Comparison of ENCODE assay signal across 14 cellular contexts in genomic region chr16:64989050-64989449, GRCh38.
DNase-seq lines count a peak whose midpoint lies in the region; TF ChIP-seq lines count a peak whose summit lies in the region.
"Had no signal": no experiment of that assay in that cellular context is flagged by ENCODE, and none has a peak within 500 bp of the region (broad histone marks: within the 10 kb centered on the region; RNA-seq: fewer than 3 reads in every experiment).

No MANE protein-coding gene starts in this region.

- peak overlapping the region in 7 of 11 experiments; percentile 7 to 67 (median 62); a peak in 11 of 22 replicates for H3K4me2 ChIP-seq in BLaER1 treated with 17β-estradiol and CSF1 and Interleukin-3, amounts not matched to agents 10 nM and 100 nM
- no peak overlapping the region for H3K4me2 ChIP-seq in smooth muscle cell
- H3K4me2 ChIP-seq: A549 had no signal

- H3K9me3 Mint-ChIP-seq in nephron progenitor cell (no peaks in the 10 kb centered on the region), endodermal cell (no peaks in the 10 kb centered on the region)

- H3K36me3 Mint-ChIP-seq in nephron progenitor cell (ENCODE audit: low read depth) (peaks cover 69% of the 10 kb centered on the region), endodermal cell (ENCODE audit: low read depth) (no peaks in the 10 kb centered on the region)
- H3K36me3 Mint-ChIP-seq: CD8-positive, alpha-beta T cell; IgD-negative memory B cell had no signal

- peaks cover 3% of the 10 kb centered on the region for H3K4me1 Mint-ChIP-seq in nephron progenitor cell
- peaks cover 6% of the 10 kb centered on the region for H3K4me1 Mint-ChIP-seq in endodermal cell
- H3K4me1 Mint-ChIP-seq: IgD-negative memory B cell had no signal

- peaks cover 0 to 7% (median 0%) of the 10 kb centered on the region in 11 experiments; a peak in 4 of 22 replicates for H3K9me3 ChIP-seq in BLaER1 treated with 17β-estradiol and CSF1 and Interleukin-3, amounts not matched to agents 10 nM and 100 nM (replicated peaks in 1 of 11)
- H3K9me3 ChIP-seq in SK-N-MC (ENCODE audit: low read depth, low read length) = no peaks in the 10 kb centered on the region
- H3K9me3 ChIP-seq in smooth muscle cell (replicated peaks; ENCODE audit: low read depth) = no peaks in the 10 kb centered on the region
- no peaks in the 10 kb centered on the region for H3K9me3 ChIP-seq in endodermal cell (ENCODE audit: control insufficient read depth, low read length)
- H3K9me3 ChIP-seq: A549, HAP-1 had no signal

- no peaks in the 10 kb centered on the region for H3K36me3 ChIP-seq in BLaER1 treated with 17β-estradiol and CSF1 and Interleukin-3, amounts not matched to agents 10 nM and 100 nM
- H3K36me3 ChIP-seq in SK-N-MC (ENCODE audit: insufficient read depth, low read length) = peaks cover 99% of the 10 kb centered on the region
- peaks cover 32% of the 10 kb centered on the region for H3K36me3 ChIP-seq in smooth muscle cell (ENCODE audit: low read depth)
- no peaks in the 10 kb centered on the region for H3K36me3 ChIP-seq in endodermal cell (ENCODE audit: control insufficient read depth, insufficient read depth, low read length)
- H3K36me3 ChIP-seq: HAP-1 had no signal

- peaks cover 0 to 48% (median 24%) of the 10 kb centered on the region in 10 experiments; a peak in 16 of 20 replicates for H3K4me1 ChIP-seq in BLaER1 treated with 17β-estradiol and CSF1 and Interleukin-3, amounts not matched to agents 10 nM and 100 nM
- H3K4me1 ChIP-seq in smooth muscle cell (ENCODE audit: low read depth) (peaks cover 3% of the 10 kb centered on the region), endodermal cell (ENCODE audit: control insufficient read depth, insufficient read depth, low read length) (no peaks in the 10 kb centered on the region)
- H3K4me1 ChIP-seq: A549, HAP-1 had no signal

- no peak overlapping the region for H3K9ac ChIP-seq in BLaER1 treated with 17β-estradiol and CSF1 and Interleukin-3, amounts not matched to agents 10 nM and 100 nM
- no peak overlapping the region for H3K9ac ChIP-seq in SK-N-MC (ENCODE audit: insufficient read length)
- no peak overlapping the region for H3K9ac ChIP-seq in smooth muscle cell (ENCODE audit: low read depth)
- H3K9ac ChIP-seq in endodermal cell (ENCODE audit: extremely low read depth, low read length, poor library complexity, severe bottlenecking) = no peak overlapping the region

- H3K27ac ChIP-seq in BLaER1 treated with 17β-estradiol and CSF1 and Interleukin-3, amounts not matched to agents 10 nM and 100 nM = no peak overlapping the region
- H3K27ac ChIP-seq in SK-N-MC (0 out of 2 replicates have a peak overlapping the region, but pooled peaks have one; percentile 9), smooth muscle cell (ENCODE audit: low read depth) (peak overlapping the region; percentile 65), endodermal cell (ENCODE audit: low read depth, low read length) (no peak overlapping the region)
- H3K27ac ChIP-seq: A549 had no signal

- H3K27me3 ChIP-seq in BLaER1 treated with 17β-estradiol and CSF1 and Interleukin-3, amounts not matched to agents 10 nM and 100 nM = no peaks in the 10 kb centered on the region
- no peaks in the 10 kb centered on the region for H3K27me3 ChIP-seq in smooth muscle cell (ENCODE audit: low read depth)
- no peaks in the 10 kb centered on the region for H3K27me3 ChIP-seq in endodermal cell (ENCODE audit: control insufficient read depth, insufficient read depth, low read length, poor library complexity, severe bottlenecking)

- H4K20me1 ChIP-seq in BLaER1 treated with 17β-estradiol and CSF1 and Interleukin-3, amounts not matched to agents 10 nM and 100 nM = no peaks in the 10 kb centered on the region
- peaks cover 99% of the 10 kb centered on the region for H4K20me1 ChIP-seq in smooth muscle cell (ENCODE audit: low read depth)

- H3K27me3 Mint-ChIP-seq in nephron progenitor cell (ENCODE audit: low read depth, poor library complexity) (no peaks in the 10 kb centered on the region), endodermal cell (ENCODE audit: insufficient read depth) (no peaks in the 10 kb centered on the region)
- H3K27me3 Mint-ChIP-seq: IgD-negative memory B cell had no signal

- no peak overlapping the region for H2AFZ ChIP-seq in smooth muscle cell (ENCODE audit: low read depth)

- peaks cover 90% of the 10 kb centered on the region for H3F3A ChIP-seq in smooth muscle cell (ENCODE audit: low read depth)

- H3K27ac Mint-ChIP-seq in nephron progenitor cell = peak overlapping the region; percentile 16
- no peak overlapping the region for H3K27ac Mint-ChIP-seq in endodermal cell
- H3K27ac Mint-ChIP-seq: CD8-positive, alpha-beta T cell; IgD-negative memory B cell had no signal

- DNase-seq in SK-N-MC (ENCODE audit: low read depth, low spot score) (no peak), nephron progenitor cell (no peak), smooth muscle cell (lab: John Stamatoyannopoulos, UW; ENCODE audit: unreplicated experiment) (no peak), superior temporal gyrus (ENCODE audit: extremely low spot score) (no peak), endodermal cell (no peak)
- DNase-seq in stimulated activated naive CD4-positive, alpha-beta T cell (lab: John Stamatoyannopoulos, UW) = no peak
- DNase-seq: AML-193; Calu3; CD8-positive, alpha-beta T cell; KBM-7 had no signal

- no peak overlapping the region for H3K4me3 ChIP-seq in BLaER1 treated with 17β-estradiol and CSF1 and Interleukin-3, amounts not matched to agents 10 nM and 100 nM
- H3K4me3 ChIP-seq in SK-N-MC = no peak overlapping the region
- H3K4me3 ChIP-seq in smooth muscle cell = no peak overlapping the region
- no peak overlapping the region for H3K4me3 ChIP-seq in endodermal cell (ENCODE audit: low read length)
- H3K4me3 ChIP-seq: A549, HAP-1 had no signal

- H3K4me3 Mint-ChIP-seq in nephron progenitor cell (no peak overlapping the region), endodermal cell (no peak overlapping the region)
- H3K4me3 Mint-ChIP-seq: CD8-positive, alpha-beta T cell; IgD-negative memory B cell had no signal

- WGBS in smooth muscle cell (ENCODE audit: low lambda C conversion rate) = 78% methylated on average over 3 of the region's 3 CpGs
- WGBS in endodermal cell (ENCODE audit: insufficient coverage in 1 of 2, insufficient read length in 1 of 2), 2 experiments = 78 to 85% methylated on average over 2 to 3 of the region's 3 CpGs

- peaks cover 29% of the 10 kb centered on the region for H3K79me2 ChIP-seq in smooth muscle cell (ENCODE audit: low read depth)

- TF ChIP-seq CTCF in nephron progenitor cell (IDR thresholded peaks at IDR 0.05) = no peak
- TF ChIP-seq CTCF in smooth muscle cell (IDR thresholded peaks at IDR 0.05; ENCODE audit: borderline replicate concordance, insufficient read depth, poor library complexity, severe bottlenecking) = no peak
- TF ChIP-seq CTCF in endodermal cell (conservative IDR thresholded peaks at IDR 0.05) = no peak

Comparison
In these comparisons a context has a peak if more than half of its experiments do, and no peak if none do; other contexts are left out.
1. H3K27ac ChIP-seq: peak in SK-N-MC (single experiment) and smooth muscle cell (single experiment); none in BLaER1 treated with 17β-estradiol and CSF1 and Interleukin-3, amounts not matched to agents 10 nM and 100 nM (0 of 11) and endodermal cell (single experiment).